ENCODE assay signal across 9 cellular contexts in the genomic region with DNA sequence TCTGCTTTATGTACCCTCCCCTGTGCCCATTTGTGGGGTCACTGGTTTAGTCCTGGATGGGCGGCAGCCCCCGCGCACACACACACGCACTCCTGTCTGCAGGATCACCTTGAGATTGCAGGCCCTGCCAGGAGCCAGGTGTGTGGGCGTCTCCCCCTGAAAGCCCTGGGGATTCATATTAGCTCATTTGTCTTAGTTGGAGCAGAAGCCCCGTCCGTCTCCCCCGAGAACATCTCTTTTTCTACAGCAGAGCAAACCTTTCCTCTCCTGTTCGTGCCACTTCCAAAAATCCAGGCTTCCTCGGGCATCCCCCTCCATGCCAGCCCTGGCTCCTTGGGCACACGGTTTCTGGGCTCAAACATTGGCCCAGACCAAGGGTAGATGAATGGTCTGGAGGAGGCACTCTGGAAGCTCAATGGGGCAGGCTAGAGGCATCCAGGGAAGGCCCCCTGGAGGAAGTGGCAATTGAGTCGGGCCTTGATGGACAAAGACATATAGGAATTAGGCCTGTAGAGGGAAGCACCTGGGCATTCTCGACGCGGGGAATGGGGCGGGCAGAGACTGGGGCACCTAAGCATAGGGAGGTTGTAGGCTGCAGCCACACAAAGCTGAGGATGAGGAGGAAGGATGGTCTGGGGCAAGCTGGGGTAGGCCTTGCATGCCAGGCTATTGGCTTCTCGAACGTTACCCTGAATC.
A peak's percentile ranks its signal among the peaks of the same experiment; 100 is the strongest.
DNase-seq lines count a peak whose midpoint lies in the region; ATAC-seq and TF ChIP-seq lines count a peak whose summit lies in the region.
"Had no signal": no experiment of that assay in that cellular context is flagged by ENCODE, and none has a peak within 500 bp of the region (broad histone marks: within the 10 kb centered on the region; RNA-seq: fewer than 3 reads in every experiment).

No MANE protein-coding gene starts in this region.

- peak overlapping the region; percentile 25 for H3K4me2 ChIP-seq in GM23248 (ENCODE audit: unreplicated experiment)

- H3K36me3 ChIP-seq in GM23248 (ENCODE audit: low read depth), result no peaks in the 10 kb centered on the region

- H3K27ac ChIP-seq in GM23248, result peak overlapping the region; percentile 71
- H3K27ac ChIP-seq in foreskin keratinocyte, result no peak overlapping the region

- H3K9me3 Mint-ChIP-seq in activated CD4-positive, alpha-beta memory T cell treated with anti-CD3 and anti-CD28 coated beads, Interleukin-2, amount 10 ng/mL, durations not matched to agents 7 days and 5 days, result no peaks in the 10 kb centered on the region
- H3K9me3 Mint-ChIP-seq: activated CD4-positive, alpha-beta memory T cell treated with anti-CD3 and anti-CD28 coated beads for 36 hours had no signal

- no peak overlapping the region for H2AFZ ChIP-seq in GM23248

- H3K4me1 Mint-ChIP-seq in activated CD4-positive, alpha-beta memory T cell treated with anti-CD3 and anti-CD28 coated beads, Interleukin-2, amount 10 ng/mL, durations not matched to agents 7 days and 5 days, result no peaks in the 10 kb centered on the region

- no peak overlapping the region for H3K4me3 Mint-ChIP-seq in activated CD4-positive, alpha-beta memory T cell treated with anti-CD3 and anti-CD28 coated beads, Interleukin-2, amount 10 ng/mL, durations not matched to agents 7 days and 5 days
- H3K4me3 Mint-ChIP-seq: activated CD4-positive, alpha-beta memory T cell treated with anti-CD3 and anti-CD28 coated beads for 36 hours had no signal

- DNase-seq in GM23248 (no peak), NCI-H2171 (lab: John Stamatoyannopoulos, UW) (peak; percentile 91), foreskin keratinocyte (no peak), omental fat pad (ENCODE audit: low spot score) (peak; percentile 14), SHP77 treated with DMSO at 0.1 percent for 48 hours (lab: John Stamatoyannopoulos, UW) (no peak), amygdala (lab: John Stamatoyannopoulos, UW) (no peak)
- DNase-seq in activated CD4-positive, alpha-beta memory T cell treated with anti-CD3 and anti-CD28 coated beads, Interleukin-2, amount 10 ng/mL, durations not matched to agents 7 days and 5 days, result no peak
- DNase-seq: activated CD4-positive, alpha-beta memory T cell treated with anti-CD3 and anti-CD28 coated beads for 36 hours had no signal

- ATAC-seq in foreskin keratinocyte, result no peak
- ATAC-seq in omental fat pad (ENCODE audit: low FRiP score), result no peak
- ATAC-seq in HG02973 (IDR thresholded peaks at IDR 0.05; ENCODE audit: unreplicated experiment), result no peak

- H4K20me1 ChIP-seq in GM23248 (ENCODE audit: insufficient read depth), result no peaks in the 10 kb centered on the region

- H3K9me2 ChIP-seq in GM23248 (ENCODE audit: insufficient read depth), result no peaks in the 10 kb centered on the region

- H3K27me3 Mint-ChIP-seq in activated CD4-positive, alpha-beta memory T cell treated with anti-CD3 and anti-CD28 coated beads, Interleukin-2, amount 10 ng/mL, durations not matched to agents 7 days and 5 days, result peaks cover 2% of the 10 kb centered on the region
- H3K27me3 Mint-ChIP-seq: activated CD4-positive, alpha-beta memory T cell treated with anti-CD3 and anti-CD28 coated beads for 36 hours had no signal

- peaks cover 78% of the 10 kb centered on the region for H3K79me2 ChIP-seq in GM23248 (ENCODE audit: insufficient read depth)

- peak overlapping the region; percentile 31 for H3K9ac ChIP-seq in GM23248

- no peak overlapping the region for H3K4me3 ChIP-seq in GM23248

- no peaks in the 10 kb centered on the region for H3K36me3 Mint-ChIP-seq in activated CD4-positive, alpha-beta memory T cell treated with anti-CD3 and anti-CD28 coated beads, Interleukin-2, amount 10 ng/mL, durations not matched to agents 7 days and 5 days (ENCODE audit: low read depth)
- H3K36me3 Mint-ChIP-seq: activated CD4-positive, alpha-beta memory T cell treated with anti-CD3 and anti-CD28 coated beads for 36 hours had no signal

- H3K4me1 ChIP-seq in GM23248 (ENCODE audit: insufficient read depth) (peaks cover 41% of the 10 kb centered on the region), foreskin keratinocyte (peaks cover 31% of the 10 kb centered on the region)

- in situ Hi-C loops in GM23248 (cut with MboI), result no loop called here

- H3K27me3 ChIP-seq in GM23248 (replicated peaks; ENCODE audit: insufficient read depth) (no peaks in the 10 kb centered on the region), foreskin keratinocyte (peaks cover 3% of the 10 kb centered on the region)

- H3F3A ChIP-seq in GM23248 (ENCODE audit: insufficient read depth), result peaks cover 25% of the 10 kb centered on the region

- POLR2A ChIA-PET in activated CD4-positive, alpha-beta memory T cell treated with anti-CD3 and anti-CD28 coated beads, Interleukin-2, amount 10 ng/mL, durations not matched to agents 7 days and 5 days (lab: Charles Lee), result no interaction called here

- WGBS in GM23248 (ENCODE audit: low coverage in 1 of 2, low lambda C conversion rate in 2 of 2, missing lambda C conversion rate in 2 of 2), 2 experiments, result 84 to 87% methylated on average over 18 of the region's 18 CpGs

- TF ChIP-seq CTCF in foreskin keratinocyte (conservative IDR thresholded peaks at IDR 0.05), result peak; percentile 23
- no peak for TF ChIP-seq CTCF in omental fat pad (IDR thresholded peaks at IDR 0.05)

- H3K27ac Mint-ChIP-seq in activated CD4-positive, alpha-beta memory T cell treated with anti-CD3 and anti-CD28 coated beads, Interleukin-2, amount 10 ng/mL, durations not matched to agents 7 days and 5 days, result no peak overlapping the region
- H3K27ac Mint-ChIP-seq: activated CD4-positive, alpha-beta memory T cell treated with anti-CD3 and anti-CD28 coated beads for 36 hours had no signal

- CTCF ChIA-PET in activated CD4-positive, alpha-beta memory T cell treated with anti-CD3 and anti-CD28 coated beads, Interleukin-2, amount 10 ng/mL, durations not matched to agents 7 days and 5 days (lab: Charles Lee), result interaction anchor here (2.0 to 2.8 kb wide), 2 partner anchors 27 to 221 kb away, joined by 8 to 11 read pairs; no protein-coding TSS in a partner anchor

- no peaks in the 10 kb centered on the region for H3K9me3 ChIP-seq in GM23248 (ENCODE audit: low read depth)

Comparison
In these comparisons a context has a peak if more than half of its experiments do, and no peak if none do; other contexts are left out.
1. DNase-seq: peak in NCI-H2171 (single experiment) and omental fat pad (single experiment); none in GM23248 (single experiment), foreskin keratinocyte (0 of 2), SHP77 treated with DMSO at 0.1 percent for 48 hours (single experiment), amygdala (0 of 56) and activated CD4-positive, alpha-beta memory T cell treated with anti-CD3 and anti-CD28 coated beads, Interleukin-2, amount 10 ng/mL, durations not matched to agents 7 days and 5 days (single experiment).